ENCODE assay signal across 8 cellular contexts in the genomic region with DNA sequence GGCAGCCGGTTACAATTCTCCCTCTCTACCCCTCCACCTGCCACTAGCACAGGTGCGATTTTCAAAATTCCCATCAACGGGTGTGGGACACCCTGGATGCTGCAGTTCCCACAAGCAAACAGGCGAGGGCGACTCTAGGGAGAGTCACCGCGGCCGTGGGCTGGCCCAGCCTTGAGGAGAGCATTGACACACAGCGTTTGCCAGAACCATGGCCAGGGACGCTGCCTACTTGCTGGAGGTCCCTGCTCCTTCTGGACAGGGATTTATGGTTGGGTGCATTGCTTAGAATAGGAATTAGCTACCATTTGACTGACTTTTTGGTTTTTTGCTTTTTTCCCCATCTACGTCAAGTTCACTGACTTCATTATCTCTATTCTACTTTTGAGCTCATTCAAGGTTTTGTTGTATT. TPM values are rescaled to one million over a fixed set of nuclear protein-coding genes. Genes with fewer than 3 reads are reported as not detected.
A peak's percentile ranks its signal among the peaks of the same experiment; 100 is the strongest.
DNase-seq lines count a peak whose midpoint lies in the region; ATAC-seq, FAIRE-seq and TF ChIP-seq lines count a peak whose summit lies in the region.

No MANE protein-coding gene starts in this region.

- peaks cover 8% of the 10 kb centered on the region for H3K9me3 Mint-ChIP-seq in mesothelial cell of epicardium
- H3K9me3 Mint-ChIP-seq in stimulated activated naive B cell treated with anti-CD40 and anti-IgM and Interleukin-4, amounts not matched to agents 10 μg/mL and 1 μg/mL and 100 μg/mL, for 72 hours = peaks cover 2 to 3% of the 10 kb centered on the region in 2 donors

- no peak for TF ChIP-seq EP300 in A549 (IDR thresholded peaks at IDR 0.05)

- no peak for TF ChIP-seq POLR2A in A549 (IDR thresholded peaks at IDR 0.05; ENCODE audit: low read length)

- peaks cover 7% of the 10 kb centered on the region; the same call in 2 of the 3 replicates for H3K4me1 ChIP-seq in A549

- H3K4me2 ChIP-seq in A549 = no peak overlapping the region

- CTCF ChIA-PET in A549 (lab: Yijun Ruan, JAX) = interaction anchor here (0.7 to 4.9 kb wide), 18 partner anchors 10 to 195 kb away, joined by 3 to 53 read pairs (median 4); partner anchors contain the start of gene METTL27

- TF ChIP-seq CTCF in A549 (IDR thresholded peaks at IDR 0.05) (peak; percentile 59), mesothelial cell of epicardium (IDR thresholded peaks at IDR 0.05; ENCODE audit: unreplicated experiment) (peak; percentile 19)

- WGBS in A549 (ENCODE audit: missing lambda C conversion rate) = 12% methylated on average over 9 of the region's 11 CpGs

- peak; percentile 93 to 97 for ATAC-seq in A549
- peak; percentile 77 to 90 for ATAC-seq in stimulated activated naive B cell treated with anti-CD40 and anti-IgM and Interleukin-4, amounts not matched to agents 10 μg/mL and 1 μg/mL and 100 μg/mL, for 72 hours (replicated peaks)
- no peak for ATAC-seq in HG03442 (IDR thresholded peaks at IDR 0.05; ENCODE audit: unreplicated experiment)

- no peak overlapping the region for H3K27ac ChIP-seq in A549

- H3K4me3 ChIP-seq in A549 = no peak overlapping the region

- H3K4me3 Mint-ChIP-seq in mesothelial cell of epicardium = no peak overlapping the region
- H3K4me3 Mint-ChIP-seq in stimulated activated naive B cell treated with anti-CD40 and anti-IgM and Interleukin-4, amounts not matched to agents 10 μg/mL and 1 μg/mL and 100 μg/mL, for 72 hours = no peak overlapping the region

- TF ChIP-seq RAD21 in A549 (conservative IDR thresholded peaks at IDR 0.05 in 1 of 2, IDR thresholded peaks at IDR 0.05 in 1 of 2) = peak; percentile 63 to 72

- H3K4me1 Mint-ChIP-seq in mesothelial cell of epicardium = peaks cover 3% of the 10 kb centered on the region
- H3K4me1 Mint-ChIP-seq in stimulated activated naive B cell treated with anti-CD40 and anti-IgM and Interleukin-4, amounts not matched to agents 10 μg/mL and 1 μg/mL and 100 μg/mL, for 72 hours = no peaks in the 10 kb centered on the region

- POLR2A ChIA-PET in A549 (lab: Yijun Ruan, JAX) = no interaction called here

- H3K36me3 Mint-ChIP-seq in mesothelial cell of epicardium = peaks cover 2% of the 10 kb centered on the region
- no peaks in the 10 kb centered on the region for H3K36me3 Mint-ChIP-seq in stimulated activated naive B cell treated with anti-CD40 and anti-IgM and Interleukin-4, amounts not matched to agents 10 μg/mL and 1 μg/mL and 100 μg/mL, for 72 hours

- no peak for FAIRE-seq in A549 (lab: Jason Lieb, UNC)
- FAIRE-seq in GM18507 (lab: Jason Lieb, UNC) = peak; percentile 39

- H3K27ac Mint-ChIP-seq in mesothelial cell of epicardium = no peak overlapping the region
- no peak overlapping the region for H3K27ac Mint-ChIP-seq in stimulated activated naive B cell treated with anti-CD40 and anti-IgM and Interleukin-4, amounts not matched to agents 10 μg/mL and 1 μg/mL and 100 μg/mL, for 72 hours

- no peaks in the 10 kb centered on the region for H3K27me3 Mint-ChIP-seq in mesothelial cell of epicardium (ENCODE audit: low read depth)
- H3K27me3 Mint-ChIP-seq in stimulated activated naive B cell treated with anti-CD40 and anti-IgM and Interleukin-4, amounts not matched to agents 10 μg/mL and 1 μg/mL and 100 μg/mL, for 72 hours = peaks cover 7 to 25% of the 10 kb centered on the region in 2 donors

- H3K9me3 ChIP-seq in A549 = no peaks in the 10 kb centered on the region

- DNase-seq in A549 (ENCODE audit: low read depth in 1 of 2, low spot score in 1 of 2) (peak; percentile 67 to 72), GM18507 (ENCODE audit: extremely low spot score, insufficient read length, low read depth) (peak; percentile 51), NCI-H226 (peak; percentile 29), ecto neural progenitor cell (ENCODE audit: low spot score) (peak; percentile 80), mesothelial cell of epicardium (ENCODE audit: low spot score in 2 of 2, unreplicated experiment in 2 of 2) (peak in 1 of 2 experiments; percentile 51)
- peak; percentile 47 for DNase-seq in activated CD4-positive, alpha-beta T cell treated with anti-CD3 and anti-CD28 coated beads, Interleukin-2, amount 50 U/mL, for 1 hour
- peak; percentile 23 for DNase-seq in stimulated activated naive B cell treated with anti-CD40 and anti-IgM and Interleukin-4, amounts not matched to agents 10 μg/mL and 1 μg/mL and 100 μg/mL, for 72 hours

TF ChIP-seq in A549, 52 proteins besides CTCF, POLR2A, EP300 and RAD21:
- TF ChIP-seq SMC3 (IDR thresholded peaks at IDR 0.05) = peak; percentile 79
- no peak for TF ChIP-seq CBX2 (IDR thresholded peaks at IDR 0.05; ENCODE audit: borderline replicate concordance, low read depth)
- no peak for TF ChIP-seq EHF (CRISPR knock-in tag; IDR thresholded peaks at IDR 0.05)
- no peak for TF ChIP-seq PHF8 (IDR thresholded peaks at IDR 0.05; ENCODE audit: borderline replicate concordance, low read depth)
- no peak for TF ChIP-seq NFE2L2 (conservative IDR thresholded peaks at IDR 0.05; ENCODE audit: low read length)
- TF ChIP-seq E2F6 (IDR thresholded peaks at IDR 0.05; ENCODE audit: borderline replicate concordance, low read depth) = no peak
- TF ChIP-seq REST (IDR thresholded peaks at IDR 0.05) = peak; percentile 62; the same call in 1 of the 2 replicates
- no peak for TF ChIP-seq JUN (IDR thresholded peaks at IDR 0.05)
- no peak for TF ChIP-seq ZNF302 (CRISPR knock-in tag; IDR thresholded peaks at IDR 0.05)

RNA-seq across cellular contexts. Expression of gene CLDN4, which starts 19.0 kb away (rescaled TPM):
- 2.3 and 2.4 TPM in 2 replicates for polyA plus RNA-seq in A549 (2011; rRNA removed)
- 1.9 and 2.4 TPM in 2 replicates for polyA plus RNA-seq in A549 (2012; cell fraction: cytosol; rRNA removed)
- polyA plus RNA-seq in A549 (2012; cell fraction: nucleus; rRNA removed) = 6.1 and 6.7 TPM in 2 replicates
- 1.3 to 1.5 TPM (median 1.5 TPM) in 3 replicates for polyA plus RNA-seq in A549 (2017; fragmentation: RNase III; extraction: RNeasy Plus Mini Kit Qiagen cat#74134 plus additional on column Dnase treatment)
- polyA minus RNA-seq in A549 (2011; rRNA and poly(A)+ RNA removed) = 1.9 and 2.8 TPM in 2 replicates
- total RNA-seq in mesothelial cell of epicardium = 158 to 175 TPM (median 165 TPM) in 3 replicates

RNA-seq across cellular contexts. Expression of gene METTL27, which starts 30.6 kb away (rescaled TPM):
- polyA plus RNA-seq in A549 (2011; rRNA removed) (4.1 and 5.5 TPM in 2 replicates), A549 (2017; fragmentation: RNase III; extraction: RNeasy Plus Mini Kit Qiagen cat#74134 plus additional on column Dnase treatment) (4.9 to 5.8 TPM (median 5.3 TPM) in 3 replicates)
- 11.3 and 12.4 TPM in 2 replicates for polyA plus RNA-seq in A549 (2012; cell fraction: cytosol; rRNA removed)
- 7.8 and 11.8 TPM in 2 replicates for polyA plus RNA-seq in A549 (2012; cell fraction: nucleus; rRNA removed)
- polyA minus RNA-seq in A549 (2011; rRNA and poly(A)+ RNA removed) = 5.1 and 5.4 TPM in 2 replicates
- 7.9 to 11.4 TPM (median 8.7 TPM) in 3 replicates for total RNA-seq in mesothelial cell of epicardium

RNA-seq across cellular contexts. Expression of gene CLDN3, which starts 41.7 kb away (rescaled TPM):
- polyA plus RNA-seq in A549 (2011; rRNA removed) (1.2 and 1.7 TPM in 2 replicates), A549 (2017; fragmentation: RNase III; extraction: RNeasy Plus Mini Kit Qiagen cat#74134 plus additional on column Dnase treatment) (2.0 to 2.6 TPM (median 2.0 TPM) in 3 replicates)
- polyA plus RNA-seq in A549 (2012; cell fraction: cytosol; rRNA removed) = 4.5 and 6.5 TPM in 2 replicates
- polyA plus RNA-seq in A549 (2012; cell fraction: nucleus; rRNA removed) = 6.5 and 10.8 TPM in 2 replicates
- polyA minus RNA-seq in A549 (2011; rRNA and poly(A)+ RNA removed) = 0.39 and 0.95 TPM in 2 replicates
- total RNA-seq in mesothelial cell of epicardium = 10.5 to 11.0 TPM (median 10.6 TPM) in 3 replicates

RNA-seq across cellular contexts. Expression of gene TMEM270, which starts 49.2 kb away (rescaled TPM):
- polyA plus RNA-seq in A549 (2011; rRNA removed) (0.16 TPM in 1 of 2 replicates, not detected in the other), A549 (2017; fragmentation: RNase III; extraction: RNeasy Plus Mini Kit Qiagen cat#74134 plus additional on column Dnase treatment) (not detected in 3 replicates)
- 0.07 and 0.10 TPM in 2 replicates for polyA plus RNA-seq in A549 (2012; cell fraction: cytosol; rRNA removed)
- polyA plus RNA-seq in A549 (2012; cell fraction: nucleus; rRNA removed) = 0.06 and 0.17 TPM in 2 replicates
- not detected in 2 replicates for polyA minus RNA-seq in A549 (2011; rRNA and poly(A)+ RNA removed)
- not detected in 3 replicates for total RNA-seq in mesothelial cell of epicardium
